Comparison of ENCODE assay signal across 1 cellular context in the genomic region with DNA sequence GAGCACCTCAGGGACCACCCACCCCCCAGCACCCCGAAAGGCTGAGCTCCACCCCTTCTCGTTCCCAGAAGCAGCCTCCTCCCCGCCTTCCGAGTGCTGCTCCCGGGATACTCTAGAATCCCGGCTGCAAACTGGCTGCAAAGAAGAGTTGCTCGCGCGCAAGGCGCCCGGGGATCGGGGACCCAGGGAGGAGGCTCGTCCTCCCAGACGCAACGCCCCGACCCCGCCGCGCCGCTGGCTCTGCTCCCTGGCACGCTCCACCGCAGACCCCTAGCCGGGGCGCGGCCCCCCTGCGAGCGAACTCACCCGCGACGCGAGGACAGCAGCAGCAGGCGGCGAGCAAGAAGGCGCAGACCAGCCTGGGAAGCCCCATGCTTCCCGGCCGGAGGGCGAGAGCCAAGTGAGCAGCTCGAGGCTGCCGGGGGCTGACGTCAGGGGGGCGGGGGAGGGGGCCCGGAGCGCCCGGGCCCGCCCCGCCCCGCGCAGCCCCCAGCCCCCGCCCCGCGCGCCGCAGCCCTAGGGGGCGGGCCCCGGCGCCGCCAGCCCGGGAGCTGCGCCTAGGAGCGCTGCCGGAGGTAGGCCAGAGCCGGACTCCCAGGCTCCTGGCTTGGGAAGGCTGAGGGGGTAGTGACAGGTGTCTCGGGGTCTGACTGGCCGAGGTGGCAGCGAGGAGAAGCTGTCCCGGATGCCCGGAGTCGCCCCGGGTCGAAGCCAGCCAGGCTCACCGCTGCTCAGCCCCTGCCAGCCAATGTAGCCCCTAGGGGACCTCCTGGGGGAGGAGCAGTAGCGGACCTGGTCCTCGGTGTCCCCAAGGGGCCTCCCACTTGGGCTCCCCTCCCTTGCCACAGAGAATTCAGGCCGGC.
TF ChIP-seq lines count a peak whose summit lies in the region.

A gene with protein sequence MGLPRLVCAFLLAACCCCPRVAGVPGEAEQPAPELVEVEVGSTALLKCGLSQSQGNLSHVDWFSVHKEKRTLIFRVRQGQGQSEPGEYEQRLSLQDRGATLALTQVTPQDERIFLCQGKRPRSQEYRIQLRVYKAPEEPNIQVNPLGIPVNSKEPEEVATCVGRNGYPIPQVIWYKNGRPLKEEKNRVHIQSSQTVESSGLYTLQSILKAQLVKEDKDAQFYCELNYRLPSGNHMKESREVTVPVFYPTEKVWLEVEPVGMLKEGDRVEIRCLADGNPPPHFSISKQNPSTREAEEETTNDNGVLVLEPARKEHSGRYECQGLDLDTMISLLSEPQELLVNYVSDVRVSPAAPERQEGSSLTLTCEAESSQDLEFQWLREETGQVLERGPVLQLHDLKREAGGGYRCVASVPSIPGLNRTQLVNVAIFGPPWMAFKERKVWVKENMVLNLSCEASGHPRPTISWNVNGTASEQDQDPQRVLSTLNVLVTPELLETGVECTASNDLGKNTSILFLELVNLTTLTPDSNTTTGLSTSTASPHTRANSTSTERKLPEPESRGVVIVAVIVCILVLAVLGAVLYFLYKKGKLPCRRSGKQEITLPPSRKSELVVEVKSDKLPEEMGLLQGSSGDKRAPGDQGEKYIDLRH (minus strand): TSS at position 402 of the 863 bp plus-strand sequence. CDS start 29 bp downstream, at position 373.

TF ChIP-seq in HepG2, 621 proteins besides CTCF, POLR2A, EP300 and RAD21 (continued from another document and continues in another):
- TF ChIP-seq, protein P1, sequence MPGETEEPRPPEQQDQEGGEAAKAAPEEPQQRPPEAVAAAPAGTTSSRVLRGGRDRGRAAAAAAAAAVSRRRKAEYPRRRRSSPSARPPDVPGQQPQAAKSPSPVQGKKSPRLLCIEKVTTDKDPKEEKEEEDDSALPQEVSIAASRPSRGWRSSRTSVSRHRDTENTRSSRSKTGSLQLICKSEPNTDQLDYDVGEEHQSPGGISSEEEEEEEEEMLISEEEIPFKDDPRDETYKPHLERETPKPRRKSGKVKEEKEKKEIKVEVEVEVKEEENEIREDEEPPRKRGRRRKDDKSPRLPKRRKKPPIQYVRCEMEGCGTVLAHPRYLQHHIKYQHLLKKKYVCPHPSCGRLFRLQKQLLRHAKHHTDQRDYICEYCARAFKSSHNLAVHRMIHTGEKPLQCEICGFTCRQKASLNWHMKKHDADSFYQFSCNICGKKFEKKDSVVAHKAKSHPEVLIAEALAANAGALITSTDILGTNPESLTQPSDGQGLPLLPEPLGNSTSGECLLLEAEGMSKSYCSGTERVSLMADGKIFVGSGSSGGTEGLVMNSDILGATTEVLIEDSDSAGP (CRISPR knock-in tag; IDR thresholded peaks at IDR 0.05; ENCODE audit: borderline replicate concordance): peak; percentile 60; the same call in 1 of the 2 replicates
- peak; percentile 31; the same call in 1 of the 2 replicates for TF ChIP-seq ZNF878 (CRISPR knock-in tag; IDR thresholded peaks at IDR 0.05)
- TF ChIP-seq ZNF672 (CRISPR knock-in tag; IDR thresholded peaks at IDR 0.05): no peak
- no peak for TF ChIP-seq IRX3 (CRISPR knock-in tag; IDR thresholded peaks at IDR 0.05; ENCODE audit: borderline replicate concordance, low read depth)
- TF ChIP-seq, protein P2, sequence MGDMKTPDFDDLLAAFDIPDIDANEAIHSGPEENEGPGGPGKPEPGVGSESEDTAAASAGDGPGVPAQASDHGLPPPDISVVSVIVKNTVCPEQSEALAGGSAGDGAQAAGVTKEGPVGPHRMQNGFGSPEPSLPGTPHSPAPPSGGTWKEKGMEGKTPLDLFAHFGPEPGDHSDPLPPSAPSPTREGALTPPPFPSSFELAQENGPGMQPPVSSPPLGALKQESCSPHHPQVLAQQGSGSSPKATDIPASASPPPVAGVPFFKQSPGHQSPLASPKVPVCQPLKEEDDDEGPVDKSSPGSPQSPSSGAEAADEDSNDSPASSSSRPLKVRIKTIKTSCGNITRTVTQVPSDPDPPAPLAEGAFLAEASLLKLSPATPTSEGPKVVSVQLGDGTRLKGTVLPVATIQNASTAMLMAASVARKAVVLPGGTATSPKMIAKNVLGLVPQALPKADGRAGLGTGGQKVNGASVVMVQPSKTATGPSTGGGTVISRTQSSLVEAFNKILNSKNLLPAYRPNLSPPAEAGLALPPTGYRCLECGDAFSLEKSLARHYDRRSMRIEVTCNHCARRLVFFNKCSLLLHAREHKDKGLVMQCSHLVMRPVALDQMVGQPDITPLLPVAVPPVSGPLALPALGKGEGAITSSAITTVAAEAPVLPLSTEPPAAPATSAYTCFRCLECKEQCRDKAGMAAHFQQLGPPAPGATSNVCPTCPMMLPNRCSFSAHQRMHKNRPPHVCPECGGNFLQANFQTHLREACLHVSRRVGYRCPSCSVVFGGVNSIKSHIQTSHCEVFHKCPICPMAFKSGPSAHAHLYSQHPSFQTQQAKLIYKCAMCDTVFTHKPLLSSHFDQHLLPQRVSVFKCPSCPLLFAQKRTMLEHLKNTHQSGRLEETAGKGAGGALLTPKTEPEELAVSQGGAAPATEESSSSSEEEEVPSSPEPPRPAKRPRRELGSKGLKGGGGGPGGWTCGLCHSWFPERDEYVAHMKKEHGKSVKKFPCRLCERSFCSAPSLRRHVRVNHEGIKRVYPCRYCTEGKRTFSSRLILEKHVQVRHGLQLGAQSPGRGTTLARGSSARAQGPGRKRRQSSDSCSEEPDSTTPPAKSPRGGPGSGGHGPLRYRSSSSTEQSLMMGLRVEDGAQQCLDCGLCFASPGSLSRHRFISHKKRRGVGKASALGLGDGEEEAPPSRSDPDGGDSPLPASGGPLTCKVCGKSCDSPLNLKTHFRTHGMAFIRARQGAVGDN (CRISPR knock-in tag; IDR thresholded peaks at IDR 0.05): peak; percentile 72
- TF ChIP-seq, protein P3, sequence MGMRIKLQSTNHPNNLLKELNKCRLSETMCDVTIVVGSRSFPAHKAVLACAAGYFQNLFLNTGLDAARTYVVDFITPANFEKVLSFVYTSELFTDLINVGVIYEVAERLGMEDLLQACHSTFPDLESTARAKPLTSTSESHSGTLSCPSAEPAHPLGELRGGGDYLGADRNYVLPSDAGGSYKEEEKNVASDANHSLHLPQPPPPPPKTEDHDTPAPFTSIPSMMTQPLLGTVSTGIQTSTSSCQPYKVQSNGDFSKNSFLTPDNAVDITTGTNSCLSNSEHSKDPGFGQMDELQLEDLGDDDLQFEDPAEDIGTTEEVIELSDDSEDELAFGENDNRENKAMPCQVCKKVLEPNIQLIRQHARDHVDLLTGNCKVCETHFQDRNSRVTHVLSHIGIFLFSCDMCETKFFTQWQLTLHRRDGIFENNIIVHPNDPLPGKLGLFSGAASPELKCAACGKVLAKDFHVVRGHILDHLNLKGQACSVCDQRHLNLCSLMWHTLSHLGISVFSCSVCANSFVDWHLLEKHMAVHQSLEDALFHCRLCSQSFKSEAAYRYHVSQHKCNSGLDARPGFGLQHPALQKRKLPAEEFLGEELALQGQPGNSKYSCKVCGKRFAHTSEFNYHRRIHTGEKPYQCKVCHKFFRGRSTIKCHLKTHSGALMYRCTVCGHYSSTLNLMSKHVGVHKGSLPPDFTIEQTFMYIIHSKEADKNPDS (CRISPR knock-in tag; IDR thresholded peaks at IDR 0.05): 0 out of 2 replicates have a peak, but pooled peaks have one; percentile 38
- TF ChIP-seq, protein P4, sequence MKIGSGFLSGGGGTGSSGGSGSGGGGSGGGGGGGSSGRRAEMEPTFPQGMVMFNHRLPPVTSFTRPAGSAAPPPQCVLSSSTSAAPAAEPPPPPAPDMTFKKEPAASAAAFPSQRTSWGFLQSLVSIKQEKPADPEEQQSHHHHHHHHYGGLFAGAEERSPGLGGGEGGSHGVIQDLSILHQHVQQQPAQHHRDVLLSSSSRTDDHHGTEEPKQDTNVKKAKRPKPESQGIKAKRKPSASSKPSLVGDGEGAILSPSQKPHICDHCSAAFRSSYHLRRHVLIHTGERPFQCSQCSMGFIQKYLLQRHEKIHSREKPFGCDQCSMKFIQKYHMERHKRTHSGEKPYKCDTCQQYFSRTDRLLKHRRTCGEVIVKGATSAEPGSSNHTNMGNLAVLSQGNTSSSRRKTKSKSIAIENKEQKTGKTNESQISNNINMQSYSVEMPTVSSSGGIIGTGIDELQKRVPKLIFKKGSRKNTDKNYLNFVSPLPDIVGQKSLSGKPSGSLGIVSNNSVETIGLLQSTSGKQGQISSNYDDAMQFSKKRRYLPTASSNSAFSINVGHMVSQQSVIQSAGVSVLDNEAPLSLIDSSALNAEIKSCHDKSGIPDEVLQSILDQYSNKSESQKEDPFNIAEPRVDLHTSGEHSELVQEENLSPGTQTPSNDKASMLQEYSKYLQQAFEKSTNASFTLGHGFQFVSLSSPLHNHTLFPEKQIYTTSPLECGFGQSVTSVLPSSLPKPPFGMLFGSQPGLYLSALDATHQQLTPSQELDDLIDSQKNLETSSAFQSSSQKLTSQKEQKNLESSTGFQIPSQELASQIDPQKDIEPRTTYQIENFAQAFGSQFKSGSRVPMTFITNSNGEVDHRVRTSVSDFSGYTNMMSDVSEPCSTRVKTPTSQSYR (CRISPR knock-in tag; IDR thresholded peaks at IDR 0.05; ENCODE audit: borderline replicate concordance): 0 out of 2 replicates have a peak, but pooled peaks have one; percentile 12
- TF ChIP-seq THAP11 (CRISPR knock-in tag; IDR thresholded peaks at IDR 0.05): peak; percentile 29; the same call in 1 of the 2 replicates
- TF ChIP-seq ZSCAN12 (CRISPR knock-in tag; IDR thresholded peaks at IDR 0.05): no peak
- TF ChIP-seq MYC (CRISPR knock-in tag; IDR thresholded peaks at IDR 0.05; ENCODE audit: borderline replicate concordance): peak; percentile 32; the same call in 1 of the 2 replicates
- 0 out of 2 replicates have a peak, but pooled peaks have one; percentile 4 for TF ChIP-seq NFYB (CRISPR knock-in tag; IDR thresholded peaks at IDR 0.05)
- TF ChIP-seq NFKB2 (CRISPR knock-in tag; IDR thresholded peaks at IDR 0.05; ENCODE audit: borderline replicate concordance): peak; percentile 12; the same call in 1 of the 2 replicates
- peak; percentile 47; the same call in 1 of the 2 replicates for TF ChIP-seq HOXA5 (CRISPR knock-in tag; IDR thresholded peaks at IDR 0.05)
- peak; percentile 49; the same call in 1 of the 2 replicates for TF ChIP-seq ZNF772 (CRISPR knock-in tag; IDR thresholded peaks at IDR 0.05)
- TF ChIP-seq, protein P5, sequence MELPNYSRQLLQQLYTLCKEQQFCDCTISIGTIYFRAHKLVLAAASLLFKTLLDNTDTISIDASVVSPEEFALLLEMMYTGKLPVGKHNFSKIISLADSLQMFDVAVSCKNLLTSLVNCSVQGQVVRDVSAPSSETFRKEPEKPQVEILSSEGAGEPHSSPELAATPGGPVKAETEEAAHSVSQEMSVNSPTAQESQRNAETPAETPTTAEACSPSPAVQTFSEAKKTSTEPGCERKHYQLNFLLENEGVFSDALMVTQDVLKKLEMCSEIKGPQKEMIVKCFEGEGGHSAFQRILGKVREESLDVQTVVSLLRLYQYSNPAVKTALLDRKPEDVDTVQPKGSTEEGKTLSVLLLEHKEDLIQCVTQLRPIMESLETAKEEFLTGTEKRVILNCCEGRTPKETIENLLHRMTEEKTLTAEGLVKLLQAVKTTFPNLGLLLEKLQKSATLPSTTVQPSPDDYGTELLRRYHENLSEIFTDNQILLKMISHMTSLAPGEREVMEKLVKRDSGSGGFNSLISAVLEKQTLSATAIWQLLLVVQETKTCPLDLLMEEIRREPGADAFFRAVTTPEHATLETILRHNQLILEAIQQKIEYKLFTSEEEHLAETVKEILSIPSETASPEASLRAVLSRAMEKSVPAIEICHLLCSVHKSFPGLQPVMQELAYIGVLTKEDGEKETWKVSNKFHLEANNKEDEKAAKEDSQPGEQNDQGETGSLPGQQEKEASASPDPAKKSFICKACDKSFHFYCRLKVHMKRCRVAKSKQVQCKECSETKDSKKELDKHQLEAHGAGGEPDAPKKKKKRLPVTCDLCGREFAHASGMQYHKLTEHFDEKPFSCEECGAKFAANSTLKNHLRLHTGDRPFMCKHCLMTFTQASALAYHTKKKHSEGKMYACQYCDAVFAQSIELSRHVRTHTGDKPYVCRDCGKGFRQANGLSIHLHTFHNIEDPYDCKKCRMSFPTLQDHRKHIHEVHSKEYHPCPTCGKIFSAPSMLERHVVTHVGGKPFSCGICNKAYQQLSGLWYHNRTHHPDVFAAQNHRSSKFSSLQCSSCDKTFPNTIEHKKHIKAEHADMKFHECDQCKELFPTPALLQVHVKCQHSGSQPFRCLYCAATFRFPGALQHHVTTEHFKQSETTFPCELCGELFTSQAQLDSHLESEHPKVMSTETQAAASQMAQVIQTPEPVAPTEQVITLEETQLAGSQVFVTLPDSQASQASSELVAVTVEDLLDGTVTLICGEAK (IDR thresholded peaks at IDR 0.05): no peak
- TF ChIP-seq, protein P5 (CRISPR knock-in tag; IDR thresholded peaks at IDR 0.05): peak; percentile 49; the same call in 1 of the 2 replicates
- TF ChIP-seq ZNF230 (CRISPR knock-in tag; IDR thresholded peaks at IDR 0.05): no peak
- TF ChIP-seq NPAS2 (CRISPR knock-in tag; IDR thresholded peaks at IDR 0.05; ENCODE audit: borderline replicate concordance): no peak
- TF ChIP-seq SAP130 (CRISPR knock-in tag; IDR thresholded peaks at IDR 0.05; ENCODE audit: low read depth): no peak; the same call in 1 of the 2 replicates
- peak; percentile 22; the same call in 1 of the 2 replicates for TF ChIP-seq ZNF747 (CRISPR knock-in tag; IDR thresholded peaks at IDR 0.05; ENCODE audit: borderline replicate concordance)
